6 cellular contexts compared by ENCODE assay signal in the genomic region with DNA sequence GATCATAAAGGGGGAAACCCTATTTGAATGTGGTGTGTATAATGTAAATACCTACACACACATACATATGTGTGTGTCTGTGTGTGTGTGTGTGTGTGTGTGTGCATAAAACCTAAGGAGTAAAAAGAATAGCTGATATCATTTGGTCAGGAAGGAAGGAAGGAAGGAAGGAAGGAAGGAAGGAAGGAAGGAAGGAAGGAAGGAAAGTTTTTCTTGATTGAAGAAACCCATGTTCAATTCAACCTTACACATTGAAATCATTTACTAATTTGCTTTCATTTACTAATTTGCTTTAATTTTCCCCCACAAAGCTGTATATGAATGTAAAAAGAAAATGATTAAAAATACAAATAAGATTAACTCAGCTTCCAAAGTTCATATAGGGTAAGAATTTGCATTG.
"Had no signal": no experiment of that assay in that cellular context is flagged by ENCODE, and none has a peak within 500 bp of the region (broad histone marks: within the 10 kb centered on the region; RNA-seq: fewer than 3 reads in every experiment).

No MANE protein-coding gene starts in this region.

- H3K27ac ChIP-seq: HL-60, KMS-11 had no signal

- H3K4me3 ChIP-seq: K562 had no signal

- H3K9ac ChIP-seq: KMS-11 had no signal

- DNase-seq: IMR-90, KBM-7, KG1 had no signal
